ENCODE assay signal across 17 cellular contexts in genomic region chr5:177602458-177602830, GRCh38.
"Had no signal": no experiment of that assay in that cellular context is flagged by ENCODE, and none has a peak within 500 bp of the region (broad histone marks: within the 10 kb centered on the region; RNA-seq: fewer than 3 reads in every experiment).

No MANE protein-coding gene starts in this region.

- H3K9me3 Mint-ChIP-seq: activated T-helper 17 cell treated with anti-CD3 and anti-CD28 coated beads, Interleukin-2, amount 50 U/mL, for 72 hours; natural killer cell treated with Interleukin-12 subunit alpha and Interleukin-12 subunit beta and Interleukin-15 and Interleukin-18, amount 100 ng/mL, for 72 hours; type B pancreatic cell had no signal

- H3K27me3 Mint-ChIP-seq: activated T-helper 17 cell treated with anti-CD3 and anti-CD28 coated beads, Interleukin-2, amount 50 U/mL, for 72 hours; natural killer cell treated with Interleukin-12 subunit alpha and Interleukin-12 subunit beta and Interleukin-15 and Interleukin-18, amount 100 ng/mL, for 72 hours; type B pancreatic cell had no signal

- H3K27me3 ChIP-seq: dorsolateral prefrontal cortex, foreskin keratinocyte, hepatocyte, right lobe of liver, testis had no signal

- H3K4me3 Mint-ChIP-seq: natural killer cell treated with Interleukin-12 subunit alpha and Interleukin-12 subunit beta and Interleukin-15 and Interleukin-18, amount 100 ng/mL, for 72 hours had no signal

- ATAC-seq: activated T-helper 17 cell treated with anti-CD3 and anti-CD28 coated beads, Interleukin-2, amount 50 U/mL, for 72 hours; foreskin keratinocyte; natural killer cell treated with Interleukin-12 subunit alpha and Interleukin-12 subunit beta and Interleukin-15 and Interleukin-18, amount 100 ng/mL, for 72 hours; right lobe of liver had no signal

- H3K9me3 ChIP-seq: right lobe of liver, testis had no signal

- H3K36me3 ChIP-seq: right lobe of liver, WERI-Rb-1 had no signal

- H3K4me3 ChIP-seq: dorsolateral prefrontal cortex, hepatocyte, right lobe of liver, testis had no signal

- H3K27ac Mint-ChIP-seq: type B pancreatic cell had no signal

- H3K4me1 ChIP-seq: foreskin keratinocyte had no signal

- H3K27ac ChIP-seq: dorsolateral prefrontal cortex, epithelial cell of prostate, foreskin keratinocyte, hepatocyte, right lobe of liver, testis, WERI-Rb-1 had no signal

- DNase-seq: activated CD4-positive, alpha-beta T cell treated with anti-CD3 and anti-CD28 coated beads for 1 hour; activated CD4-positive, alpha-beta T cell treated with anti-CD3 and anti-CD28 coated beads, Interleukin-2, amount 50 U/mL, for 4 hours; activated naive CD4-positive, alpha-beta T cell treated with Interleukin-2 at 50 U/mL for 16 hours; activated T-cell treated with anti-CD3 and anti-CD28 coated beads for 4 hours; foreskin keratinocyte; small intestine; stimulated activated CD4-positive, alpha-beta T cell treated with anti-CD3 and anti-CD28 coated beads, Interleukin-4, amount 100 ng/mL, for 1 hour; T-helper 2 cell; WERI-Rb-1 had no signal
